Comparison of ENCODE assay signal across 21 cellular contexts in genomic region chr17:72507370-72507769, GRCh38.
"Had no signal": no experiment of that assay in that cellular context is flagged by ENCODE, and none has a peak within 500 bp of the region (broad histone marks: within the 10 kb centered on the region; RNA-seq: fewer than 3 reads in every experiment).

No MANE protein-coding gene starts in this region.

- H3K27ac Mint-ChIP-seq: endodermal cell; immature natural killer cell; memory B cell; naive thymus-derived CD4-positive, alpha-beta T cell; nephron progenitor cell had no signal

- H3K27ac ChIP-seq: colonic mucosa, foreskin keratinocyte, left ventricle myocardium inferior, lower lobe of right lung, sigmoid colon, skin epidermis had no signal

- H3K9me3 ChIP-seq: colonic mucosa, left ventricle myocardium inferior, lower lobe of right lung, sigmoid colon had no signal

- H3K4me1 ChIP-seq: colonic mucosa, left ventricle myocardium inferior, lower lobe of right lung, sigmoid colon had no signal

- H3K4me3 Mint-ChIP-seq: endodermal cell; immature natural killer cell; memory B cell; naive thymus-derived CD4-positive, alpha-beta T cell; nephron progenitor cell had no signal

- DNase-seq: colonic mucosa; dermis blood vessel endothelial cell; effector CD4-positive, alpha-beta T cell; endodermal cell; erythroblast; foreskin keratinocyte; immature natural killer cell; left cardiac atrium; left ventricle myocardium inferior; lower lobe of right lung; naive thymus-derived CD4-positive, alpha-beta T cell; nephron progenitor cell; posterior cingulate gyrus; sigmoid colon; stimulated activated CD4-positive, alpha-beta T cell treated with anti-CD3 and anti-CD28 coated beads, Interleukin-2, amount 100 ng/mL, for 24 hours; stimulated activated naive CD4-positive, alpha-beta T cell treated with Interleukin-2 at 50 U/mL for 16 hours; trophoblast cell had no signal

- H3K4me3 ChIP-seq: colonic mucosa, left ventricle myocardium inferior, lower lobe of right lung, sigmoid colon, skin epidermis had no signal

- FAIRE-seq: endothelial cell of umbilical vein, keratinocyte had no signal

- H3K36me3 Mint-ChIP-seq: immature natural killer cell, memory B cell had no signal

- ATAC-seq: foreskin keratinocyte; left cardiac atrium; lower lobe of right lung; naive thymus-derived CD4-positive, alpha-beta T cell had no signal

- H3K9me3 Mint-ChIP-seq: immature natural killer cell had no signal

- H3K27me3 ChIP-seq: colonic mucosa, foreskin keratinocyte, sigmoid colon had no signal

- H3K36me3 ChIP-seq: colonic mucosa, left ventricle myocardium inferior, lower lobe of right lung, sigmoid colon had no signal

- H3K4me1 Mint-ChIP-seq: immature natural killer cell, memory B cell had no signal
